ENCODE assay signal across 11 cellular contexts in genomic region chr2:197304556-197305011, GRCh38. TPM values are rescaled to one million over a fixed set of nuclear protein-coding genes. Genes with fewer than 3 reads are reported as not detected.
A peak's percentile ranks its signal among the peaks of the same experiment; 100 is the strongest.
DNase-seq lines count a peak whose midpoint lies in the region; ATAC-seq and TF ChIP-seq lines count a peak whose summit lies in the region.
"Had no signal": no experiment of that assay in that cellular context is flagged by ENCODE, and none has a peak within 500 bp of the region (broad histone marks: within the 10 kb centered on the region; RNA-seq: fewer than 3 reads in every experiment).

No MANE protein-coding gene starts in this region.

- H3K4me1 Mint-ChIP-seq in activated naive CD4-positive, alpha-beta T cell treated with anti-CD3 and anti-CD28 coated beads for 36 hours (ENCODE audit: low read depth): peaks cover 68% of the 10 kb centered on the region
- H3K4me1 Mint-ChIP-seq in activated CD8-positive, alpha-beta T cell treated with anti-CD3 and anti-CD28 coated beads, Interleukin-2, amount 10 ng/mL, durations not matched to agents 7 days and 5 days (ENCODE audit: low read depth): peaks cover 81% of the 10 kb centered on the region

- peaks cover 0 to 47% (median 32%) of the 10 kb centered on the region in 4 donors for H3K4me1 ChIP-seq in tibial nerve

- H3K27ac ChIP-seq in tibial nerve: peak overlapping the region in 3 of 4 donors; percentile 30 to 88 (median 53)

- peaks cover 26% of the 10 kb centered on the region for H3K36me3 Mint-ChIP-seq in activated naive CD4-positive, alpha-beta T cell treated with anti-CD3 and anti-CD28 coated beads for 36 hours (ENCODE audit: low read depth)
- H3K36me3 Mint-ChIP-seq in activated CD8-positive, alpha-beta T cell treated with anti-CD3 and anti-CD28 coated beads, Interleukin-2, amount 10 ng/mL, durations not matched to agents 7 days and 5 days (ENCODE audit: low read depth): peaks cover 75% of the 10 kb centered on the region

- peak; percentile 25 for ATAC-seq in HG03060 (IDR thresholded peaks at IDR 0.05; ENCODE audit: low read depth, unreplicated experiment)
- peak; percentile 12 for ATAC-seq in activated CD8-positive, alpha-beta T cell treated with anti-CD3 and anti-CD28 coated beads, Interleukin-2, amount 10 ng/mL, durations not matched to agents 7 days and 5 days

- H3K27me3 Mint-ChIP-seq in activated naive CD4-positive, alpha-beta T cell treated with anti-CD3 and anti-CD28 coated beads for 36 hours (ENCODE audit: low read depth): no peaks in the 10 kb centered on the region
- no peaks in the 10 kb centered on the region for H3K27me3 Mint-ChIP-seq in activated CD8-positive, alpha-beta T cell treated with anti-CD3 and anti-CD28 coated beads, Interleukin-2, amount 10 ng/mL, durations not matched to agents 7 days and 5 days (ENCODE audit: low read depth)

- H3K9me3 Mint-ChIP-seq in activated naive CD4-positive, alpha-beta T cell treated with anti-CD3 and anti-CD28 coated beads for 36 hours: no peaks in the 10 kb centered on the region
- H3K9me3 Mint-ChIP-seq in activated CD8-positive, alpha-beta T cell treated with anti-CD3 and anti-CD28 coated beads, Interleukin-2, amount 10 ng/mL, durations not matched to agents 7 days and 5 days (ENCODE audit: insufficient read depth): no peaks in the 10 kb centered on the region
- H3K9me3 Mint-ChIP-seq: brain had no signal

- no peak overlapping the region for H3K4me3 ChIP-seq in tibial nerve

- CTCF ChIA-PET in activated naive CD4-positive, alpha-beta T cell treated with anti-CD3 and anti-CD28 coated beads for 36 hours (lab: Charles Lee): interaction anchor here (0.8 to 4.3 kb wide), 10 partner anchors 10 to 191 kb away, joined by 3 to 20 read pairs (median 5); no protein-coding TSS in a partner anchor
- CTCF ChIA-PET in activated CD8-positive, alpha-beta T cell treated with anti-CD3 and anti-CD28 coated beads, Interleukin-2, amount 10 ng/mL, durations not matched to agents 7 days and 5 days (lab: Charles Lee): interaction anchor here (0.7 to 8.2 kb wide), 15 partner anchors 9 to 229 kb away, joined by 3 to 78 read pairs (median 5); no protein-coding TSS in a partner anchor

- intact Hi-C loops in activated naive CD4-positive, alpha-beta T cell treated with anti-CD3 and anti-CD28 coated beads for 36 hours (cut with micrococcal nuclease): loop anchor here (1.0 to 10.0 kb wide), 8 partner anchors 17 to 1767 kb away; no protein-coding TSS in a partner anchor

- peak overlapping the region; percentile 96 for H3K27ac Mint-ChIP-seq in activated naive CD4-positive, alpha-beta T cell treated with anti-CD3 and anti-CD28 coated beads for 36 hours
- H3K27ac Mint-ChIP-seq in activated CD8-positive, alpha-beta T cell treated with anti-CD3 and anti-CD28 coated beads, Interleukin-2, amount 10 ng/mL, durations not matched to agents 7 days and 5 days: peak overlapping the region; percentile 84

- no peak for TF ChIP-seq EP300 in tibial nerve (IDR thresholded peaks at IDR 0.05)

- no peaks in the 10 kb centered on the region for H3K27me3 ChIP-seq in tibial nerve

- WGBS in tibial nerve, 2 donors: 91 to 94% methylated on average over 3 of the region's 3 CpGs

- H3K9me3 ChIP-seq in tibial nerve: no peaks in the 10 kb centered on the region

- no peak for TF ChIP-seq POLR2A in tibial nerve (IDR thresholded peaks at IDR 0.05)

- TF ChIP-seq CTCF in tibial nerve (IDR thresholded peaks at IDR 0.05): no peak

- DNase-seq in activated naive CD4-positive, alpha-beta T cell treated with anti-CD3 and anti-CD28 coated beads for 36 hours: peak; percentile 68
- no peak for DNase-seq in activated naive CD4-positive, alpha-beta T cell treated with anti-CD3 and anti-CD28 coated beads, Interleukin-2, amount 50 U/mL, for 16 hours
- DNase-seq in activated CD8-positive, alpha-beta T cell treated with anti-CD3 and anti-CD28 coated beads, Interleukin-2, amount 10 ng/mL, durations not matched to agents 7 days and 5 days: no peak
- DNase-seq in tibial nerve (ENCODE audit: low spot score in 2 of 2) (no peak), NCI-H1048 (lab: John Stamatoyannopoulos, UW) (no peak), DMS153 treated with DMSO at 0.1 percent for 48 hours (lab: John Stamatoyannopoulos, UW; ENCODE audit: unreplicated experiment) (no peak)
- no peak for DNase-seq in stimulated activated CD4-positive, alpha-beta T cell treated with anti-CD3 and anti-CD28 coated beads, Interleukin-4, amount 100 ng/mL, for 24 hours
- DNase-seq: COR-L47, islet precursor cell had no signal

- H3K36me3 ChIP-seq in tibial nerve: no peaks in the 10 kb centered on the region

- peak overlapping the region; percentile 77 for H3K4me3 Mint-ChIP-seq in activated naive CD4-positive, alpha-beta T cell treated with anti-CD3 and anti-CD28 coated beads for 36 hours
- H3K4me3 Mint-ChIP-seq in activated CD8-positive, alpha-beta T cell treated with anti-CD3 and anti-CD28 coated beads, Interleukin-2, amount 10 ng/mL, durations not matched to agents 7 days and 5 days: peak overlapping the region; percentile 95

- POLR2A ChIA-PET in activated CD8-positive, alpha-beta T cell treated with anti-CD3 and anti-CD28 coated beads, Interleukin-2, amount 10 ng/mL, durations not matched to agents 7 days and 5 days (lab: Charles Lee): interaction anchor here (0.8 to 9.6 kb wide), 9 partner anchors 9 to 99 kb away, joined by 3 to 226 read pairs (median 5); no protein-coding TSS in a partner anchor

RNA-seq across cellular contexts. Expression of gene ANKRD44, which starts 6.0 kb away (rescaled TPM):
- total RNA-seq in activated naive CD4-positive, alpha-beta T cell treated with anti-CD3 and anti-CD28 coated beads for 36 hours: 100 to 1,000 TPM in 1 of 2 experiments, 10 to 100 TPM in 1; 87.8 to 101 TPM
- total RNA-seq in activated CD8-positive, alpha-beta T cell treated with anti-CD3 and anti-CD28 coated beads, Interleukin-2, amount 10 ng/mL, durations not matched to agents 7 days and 5 days: 100 to 1,000 TPM; 188 to 224 TPM
- total RNA-seq in tibial nerve: 10 to 100 TPM; 28.5 to 48.9 (median 41.5) TPM
